Comparison of ENCODE assay signal across 29 cellular contexts in genomic region chr7:140168816-140169215, GRCh38.
"Had no signal": no experiment of that assay in that cellular context is flagged by ENCODE, and none has a peak within 500 bp of the region (broad histone marks: within the 10 kb centered on the region; RNA-seq: fewer than 3 reads in every experiment).

No MANE protein-coding gene starts in this region.

- H3K27me3 Mint-ChIP-seq: activated naive CD4-positive, alpha-beta T cell treated with anti-CD3 and anti-CD28 coated beads, Interleukin-2, amount 50 U/mL, for 24 hours; progenitor cell of endocrine pancreas; stimulated activated naive B cell treated with anti-CD40 and anti-IgM and Interleukin-4, amounts not matched to agents 10 μg/mL and 1 μg/mL and 100 μg/mL, for 72 hours had no signal

- DNase-seq: activated CD4-positive, alpha-beta T cell treated with anti-CD3 and anti-CD28 coated beads, Interleukin-2, amount 50 U/mL, for 4 hours; activated CD8-positive, alpha-beta memory T cell treated with anti-CD3 and anti-CD28 coated beads, Interleukin-2, amount 50 U/mL, for 4 hours; activated T-cell treated with anti-CD3 and anti-CD28 coated beads, Interleukin-2, amount 50 U/mL, for 1 hour; adrenal gland; aorta; body of pancreas; cerebellar nuclear complex; colonic mucosa; dorsolateral prefrontal cortex; effector memory CD4-positive, alpha-beta T cell; head of caudate nucleus; hippocampal formation; left cardiac atrium; left ventricle myocardium superior; nephron progenitor cell; retina; stimulated activated CD4-positive, alpha-beta T cell treated with anti-CD3 and anti-CD28 coated beads, Interleukin-12 subunit alpha, Interleukin-12 subunit beta, amount 100 ng/mL, for 4 hours; stimulated activated CD4-positive, alpha-beta T cell treated with anti-CD3 and anti-CD28 coated beads, Interleukin-4, amount 100 ng/mL, for 24 hours; stimulated activated naive B cell treated with anti-CD40 and anti-IgM and Interleukin-4, amounts not matched to agents 10 μg/mL and 1 μg/mL and 100 μg/mL, for 72 hours; T-helper 2 cell; testis; transverse colon had no signal

- H3K27ac Mint-ChIP-seq: activated T-helper 2 cell treated with anti-CD3 and anti-CD28 coated beads, Interferon-gamma antibody, Interleukin-2, Interleukin-4, amounts not matched to agents 10 μg/mL and 5 μg/mL and 100 μg/mL, durations not matched to agents 14 hours and 24 hours and 36 hours; nephron progenitor cell; progenitor cell of endocrine pancreas; stimulated activated naive B cell treated with anti-CD40 and anti-IgM and Interleukin-4, amounts not matched to agents 10 μg/mL and 1 μg/mL and 100 μg/mL, for 72 hours; WTC11 had no signal

- H3K27me3 ChIP-seq: adrenal gland, body of pancreas, colonic mucosa, dorsolateral prefrontal cortex, neutrophil, testis, transverse colon had no signal

- H3K9me3 ChIP-seq: adrenal gland, body of pancreas, colonic mucosa, neutrophil, testis, transverse colon had no signal

- H3K4me3 Mint-ChIP-seq: activated naive CD4-positive, alpha-beta T cell treated with anti-CD3 and anti-CD28 coated beads, Interleukin-2, amount 50 U/mL, for 24 hours; nephron progenitor cell; stimulated activated naive B cell treated with anti-CD40 and anti-IgM and Interleukin-4, amounts not matched to agents 10 μg/mL and 1 μg/mL and 100 μg/mL, for 72 hours; WTC11 had no signal

- H3K9me3 Mint-ChIP-seq: activated naive CD4-positive, alpha-beta T cell treated with anti-CD3 and anti-CD28 coated beads, Interleukin-2, amount 50 U/mL, for 24 hours; activated T-helper 2 cell treated with anti-CD3 and anti-CD28 coated beads, Interferon-gamma antibody, Interleukin-2, Interleukin-4, amounts not matched to agents 10 μg/mL and 5 μg/mL and 100 μg/mL, durations not matched to agents 14 hours and 24 hours and 36 hours; nephron progenitor cell; stimulated activated naive B cell treated with anti-CD40 and anti-IgM and Interleukin-4, amounts not matched to agents 10 μg/mL and 1 μg/mL and 100 μg/mL, for 72 hours; WTC11 had no signal

- H3K36me3 ChIP-seq: adrenal gland, colonic mucosa, transverse colon had no signal

- ATAC-seq: body of pancreas, left cardiac atrium, left ventricle myocardium superior, sciatic nerve, WTC11 had no signal

- H3K27ac ChIP-seq: adrenal gland, body of pancreas, colonic mucosa, dorsolateral prefrontal cortex, skin epidermis, testis, transverse colon had no signal

- H3K4me1 ChIP-seq: testis had no signal

- H3K36me3 Mint-ChIP-seq: activated naive CD4-positive, alpha-beta T cell treated with anti-CD3 and anti-CD28 coated beads, Interleukin-2, amount 50 U/mL, for 24 hours; stimulated activated naive B cell treated with anti-CD40 and anti-IgM and Interleukin-4, amounts not matched to agents 10 μg/mL and 1 μg/mL and 100 μg/mL, for 72 hours; WTC11 had no signal

- H3K4me3 ChIP-seq: adrenal gland, body of pancreas, colonic mucosa, dorsolateral prefrontal cortex, skin epidermis, testis, transverse colon had no signal
